ENCODE assay signal across 8 cellular contexts in the genomic region with DNA sequence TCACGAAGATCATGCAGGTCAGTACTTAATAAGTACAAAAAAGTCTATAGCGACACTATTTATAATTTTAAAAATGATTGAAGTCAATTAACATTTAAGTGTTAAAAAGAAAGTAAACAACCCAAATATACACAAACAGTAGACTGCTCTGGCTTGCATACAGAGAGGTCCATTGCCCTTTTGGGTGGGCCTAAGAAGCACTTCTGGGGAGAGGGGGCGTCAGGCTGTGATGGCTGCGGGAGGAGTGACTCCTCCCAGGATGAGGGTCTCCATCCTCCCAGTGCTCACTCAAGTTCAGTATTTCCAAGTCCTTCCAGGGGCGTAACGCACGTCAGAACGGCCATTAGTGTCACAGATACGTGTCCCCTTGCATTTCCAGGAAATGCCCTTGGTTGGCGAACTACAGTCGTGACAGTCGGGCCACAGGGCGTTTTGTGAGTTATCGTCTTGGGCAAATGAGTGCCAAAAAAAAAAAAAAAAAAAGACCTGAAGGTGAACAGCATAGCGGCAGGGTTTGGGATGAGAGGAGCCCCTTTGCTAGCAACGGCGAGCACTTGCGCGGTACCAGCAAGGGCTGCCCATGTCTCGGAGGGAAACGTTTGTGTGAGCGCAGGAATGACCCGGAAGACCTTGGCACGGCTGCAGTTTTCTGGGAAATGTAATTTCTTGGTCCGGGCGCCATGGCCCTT. TPM values are rescaled to one million over a fixed set of nuclear protein-coding genes. Genes with fewer than 3 reads are reported as not detected.
DNase-seq lines count a peak whose midpoint lies in the region; ATAC-seq and TF ChIP-seq lines count a peak whose summit lies in the region.

A gene with protein sequence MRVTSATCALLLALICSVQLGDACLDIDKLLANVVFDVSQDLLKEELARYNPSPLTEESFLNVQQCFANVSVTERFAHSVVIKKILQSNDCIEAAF (minus strand): TSS at position 463 of the 689 bp plus-strand sequence. CDS start 82,596 bp downstream, outside the sequence.

- H3K9me2 ChIP-seq in OCI-LY1 (ENCODE audit: low read depth, low read length): no peaks in the 10 kb centered on the region

- H2AFZ ChIP-seq in OCI-LY1 (ENCODE audit: low read length): peak within 1 kb of the TSS; percentile 66

- H3K4me1 Mint-ChIP-seq in activated naive CD8-positive, alpha-beta T cell (ENCODE audit: low read depth): peaks cover 32% of the 10 kb centered on the region
- peaks cover 18% of the 10 kb centered on the region for H3K4me1 Mint-ChIP-seq in progenitor cell of endocrine pancreas (ENCODE audit: low read depth)

- H3K9ac ChIP-seq in HUES64 (ENCODE audit: low read depth, low read length): peak within 1 kb of the TSS; percentile 89
- peak within 1 kb of the TSS; percentile 54 for H3K9ac ChIP-seq in OCI-LY1 (ENCODE audit: low read length)

- 0 out of 2 replicates have a peak, but pooled peaks have one; percentile 5 for TF ChIP-seq CTCF in OCI-LY1 (IDR thresholded peaks at IDR 0.05; ENCODE audit: low read length)
- TF ChIP-seq CTCF in progenitor cell of endocrine pancreas (IDR thresholded peaks at IDR 0.05; ENCODE audit: unreplicated experiment): peak; percentile 31

- H3K27ac ChIP-seq in HUES64 (ENCODE audit: low read depth, low read length): peak within 1 kb of the TSS; percentile 85
- peak within 1 kb of the TSS; percentile 55 for H3K27ac ChIP-seq in OCI-LY1 (ENCODE audit: low read depth, low read length, poor library complexity, severe bottlenecking)

- H3K9me3 ChIP-seq in HUES64 (ENCODE audit: insufficient read depth, low read depth, low read length) (peaks cover 4% of the 10 kb centered on the region; the same call in 1 of the 2 replicates), OCI-LY1 (ENCODE audit: low read length) (peaks cover 8% of the 10 kb centered on the region; the same call in 1 of the 2 replicates)

- no peaks in the 10 kb centered on the region for H3K27me3 Mint-ChIP-seq in activated naive CD8-positive, alpha-beta T cell
- H3K27me3 Mint-ChIP-seq in progenitor cell of endocrine pancreas: peaks cover 8% of the 10 kb centered on the region

- peak within 1 kb of the TSS; percentile 80 for H3K4me3 ChIP-seq in HUES64 (ENCODE audit: low read length)
- H3K4me3 ChIP-seq in OCI-LY1 (ENCODE audit: low read depth, low read length, poor library complexity, severe bottlenecking): peak within 1 kb of the TSS; percentile 62

- peaks cover 34% of the 10 kb centered on the region for H3K36me3 Mint-ChIP-seq in activated naive CD8-positive, alpha-beta T cell
- peaks cover 32% of the 10 kb centered on the region for H3K36me3 Mint-ChIP-seq in progenitor cell of endocrine pancreas (ENCODE audit: insufficient read depth)

- DNase-seq in G401 (ENCODE audit: low spot score): peak; percentile 93
- DNase-seq in left ventricle myocardium superior: no peak
- no peak for DNase-seq in progenitor cell of endocrine pancreas (ENCODE audit: low spot score, unreplicated experiment)
- no peak for DNase-seq in activated effector memory CD4-positive, alpha-beta T cell treated with anti-CD3 and anti-CD28 coated beads, Interleukin-2, amount 50 U/mL, for 16 hours

- H3K27me3 ChIP-seq in HUES64 (ENCODE audit: insufficient read depth, low read length) (peaks cover 26% of the 10 kb centered on the region; the same call in 1 of the 2 replicates), OCI-LY1 (ENCODE audit: insufficient read depth, low read length) (no peaks in the 10 kb centered on the region)

- H3K4me3 Mint-ChIP-seq in activated naive CD8-positive, alpha-beta T cell: peak within 1 kb of the TSS; percentile 97
- H3K4me3 Mint-ChIP-seq in progenitor cell of endocrine pancreas (ENCODE audit: low read depth): peak within 1 kb of the TSS; percentile 90

- H3F3A ChIP-seq in OCI-LY1 (ENCODE audit: insufficient read depth, low read length): no peaks in the 10 kb centered on the region

- H3K36me3 ChIP-seq in HUES64 (ENCODE audit: insufficient read depth, low read length) (peaks cover 26% of the 10 kb centered on the region), OCI-LY1 (ENCODE audit: insufficient read depth, low read length) (peaks cover 34% of the 10 kb centered on the region)

- ATAC-seq in GM21576 (IDR thresholded peaks at IDR 0.05; ENCODE audit: unreplicated experiment): peak; percentile 49
- ATAC-seq in left ventricle myocardium superior: peak; percentile 81

- peak within 1 kb of the TSS; percentile 62 for H3K4me2 ChIP-seq in OCI-LY1 (ENCODE audit: low read length)

- 4% methylated on average over 24 of the region's 26 CpGs for WGBS in HUES64

- H4K20me1 ChIP-seq in OCI-LY1 (ENCODE audit: insufficient read depth, low read length): no peaks in the 10 kb centered on the region

- peaks cover 7% of the 10 kb centered on the region for H3K9me3 Mint-ChIP-seq in activated naive CD8-positive, alpha-beta T cell (ENCODE audit: low read depth)
- peaks cover 20% of the 10 kb centered on the region for H3K9me3 Mint-ChIP-seq in progenitor cell of endocrine pancreas (ENCODE audit: low read depth)

- in situ Hi-C loops in G401 (cut with HindIII; ENCODE audit: low sequenced_read_pairs): no loop called here

- intact Hi-C loops in left ventricle myocardium superior (cut with micrococcal nuclease): no loop called here

- no peaks in the 10 kb centered on the region; the same call in 1 of the 2 replicates for H3K4me1 ChIP-seq in HUES64 (ENCODE audit: insufficient read depth, low read length)
- H3K4me1 ChIP-seq in OCI-LY1 (ENCODE audit: insufficient read depth, low read length, severe bottlenecking): peaks cover 9% of the 10 kb centered on the region

- peak within 1 kb of the TSS; percentile 100 for H3K27ac Mint-ChIP-seq in activated naive CD8-positive, alpha-beta T cell
- peak within 1 kb of the TSS; percentile 97 for H3K27ac Mint-ChIP-seq in progenitor cell of endocrine pancreas

- no peaks in the 10 kb centered on the region for H3K79me2 ChIP-seq in OCI-LY1 (ENCODE audit: insufficient read depth, low read length)

RNA-seq across cellular contexts. Expression of the gene that starts here (rescaled TPM):
- total RNA-seq in G401 (2014; rRNA removed; shearing (Covaris generic)): not detected in 2 replicates
- polyA plus RNA-seq in HUES64 (2013, experiment 1 of 2): not detected
- polyA plus RNA-seq in HUES64 (2013, experiment 2 of 2): not detected
- total RNA-seq in left ventricle myocardium superior (0.89 TPM), progenitor cell of endocrine pancreas (0.47 and 0.84 TPM in 2 replicates)

Comparison
In these comparisons a context has a peak if more than half of its experiments do, and no peak if none do; other contexts are left out.
1. Peak in DNase-seq in G401; RNA of the gene not detected or under 1 TPM.
2. Peak in ATAC-seq in left ventricle myocardium superior; RNA of the gene not detected or under 1 TPM.